ENCODE assay signal across 1 cellular context in genomic region chr10:9243861-9244515, GRCh38.
TF ChIP-seq lines count a peak whose summit lies in the region.

No MANE protein-coding gene starts in this region.

TF ChIP-seq in GM23338, 12 proteins besides CTCF, POLR2A, EP300 and RAD21 (continued from another document):
- no peak for TF ChIP-seq REST (IDR thresholded peaks at IDR 0.05; ENCODE audit: unreplicated experiment)
- no peak for TF ChIP-seq ETS1 (IDR thresholded peaks at IDR 0.05)
- TF ChIP-seq NANOG (IDR thresholded peaks at IDR 0.05; ENCODE audit: borderline replicate concordance): no peak
- TF ChIP-seq JUNB (IDR thresholded peaks at IDR 0.05; ENCODE audit: unreplicated experiment): no peak
- TF ChIP-seq EZH2phosphoT487 (IDR thresholded peaks at IDR 0.05; ENCODE audit: unreplicated experiment): no peak
- no peak for TF ChIP-seq ZNF331 (CRISPR knock-in tag; IDR thresholded peaks at IDR 0.05; ENCODE audit: low read depth)
- TF ChIP-seq CREB1 (CRISPR knock-in tag; IDR thresholded peaks at IDR 0.05; ENCODE audit: low read depth): no peak
- TF ChIP-seq STAT1 (IDR thresholded peaks at IDR 0.05; ENCODE audit: unreplicated experiment): no peak
- TF ChIP-seq POLR2AphosphoS5 (IDR thresholded peaks at IDR 0.05; ENCODE audit: low read depth): no peak
